Comparison of ENCODE assay signal across 11 cellular contexts in the genomic region with DNA sequence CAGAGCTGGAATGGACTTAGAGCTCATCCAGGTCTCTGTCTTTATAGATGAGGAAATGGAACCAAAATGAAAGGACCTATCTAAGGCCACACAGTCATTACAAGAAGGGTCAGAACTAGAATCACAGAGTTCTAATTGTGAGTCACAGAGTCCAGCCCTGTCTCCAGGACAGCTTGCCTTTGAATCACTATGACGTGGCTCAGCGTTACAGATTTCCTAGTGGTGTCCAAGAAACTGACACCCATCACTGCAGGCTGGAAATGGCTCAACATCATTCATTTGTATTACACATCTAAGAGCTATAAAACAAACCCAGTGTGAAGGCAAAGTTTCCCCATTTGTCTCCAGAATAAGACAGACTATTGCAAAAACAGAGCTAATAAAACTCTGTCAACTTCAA.
DNase-seq lines count a peak whose midpoint lies in the region; ATAC-seq, FAIRE-seq and TF ChIP-seq lines count a peak whose summit lies in the region.
"Had no signal": no experiment of that assay in that cellular context is flagged by ENCODE, and none has a peak within 500 bp of the region (broad histone marks: within the 10 kb centered on the region; RNA-seq: fewer than 3 reads in every experiment).

No MANE protein-coding gene starts in this region.

- TF ChIP-seq POLR2A in endothelial cell of umbilical vein (IDR thresholded peaks at IDR 0.05; ENCODE audit: low read depth, low read length), result no peak

- H3K27me3 ChIP-seq in endothelial cell of umbilical vein (ENCODE audit: control insufficient read depth in 2 of 2, insufficient read depth in 2 of 2, low read length in 2 of 2), result peaks cover 0 to 1% of the 10 kb centered on the region in 2 experiments

- FAIRE-seq in endothelial cell of umbilical vein (lab: Jason Lieb, UNC), result peak; percentile 67

- H3K4me3 ChIP-seq in endothelial cell of umbilical vein (replicated peaks in 1 of 3; ENCODE audit: insufficient read depth in 1 of 3, low read depth in 1 of 3, low read length in 3 of 3), result no peak overlapping the region
- H3K4me3 ChIP-seq: colonic mucosa had no signal

- H3K9ac ChIP-seq in endothelial cell of umbilical vein (replicated peaks; ENCODE audit: extremely low read depth, insufficient read depth, low read length), result no peak overlapping the region

- H2AFZ ChIP-seq in endothelial cell of umbilical vein (ENCODE audit: low read depth, low read length), result no peak overlapping the region

- peaks cover 6% of the 10 kb centered on the region for H3K9me3 Mint-ChIP-seq in osteocyte (ENCODE audit: unreplicated experiment)

- no peak overlapping the region for H3K4me3 Mint-ChIP-seq in osteocyte (ENCODE audit: unreplicated experiment)

- no peaks in the 10 kb centered on the region for H3K36me3 ChIP-seq in endothelial cell of umbilical vein (ENCODE audit: control insufficient read depth in 2 of 2, extremely low read depth in 1 of 2, insufficient read depth in 2 of 2, low read length in 2 of 2)
- H3K36me3 ChIP-seq: colonic mucosa had no signal

- dilution Hi-C loops in endothelial cell of umbilical vein (cut with MboI; ENCODE audit: extremely low pct_ligation_motif_present, low sequenced_read_pairs), result no loop called here

- POLR2A ChIA-PET in endothelial cell of umbilical vein (lab: Charles Lee), result no interaction called here

- peak overlapping the region; percentile 81 for H3K27ac Mint-ChIP-seq in osteocyte (ENCODE audit: unreplicated experiment)

- H3K36me3 Mint-ChIP-seq in osteocyte (ENCODE audit: unreplicated experiment), result no peaks in the 10 kb centered on the region

- BruUV-seq in endothelial cell of umbilical vein (replicated peaks; lab: Mats Ljungman, UMichigan), result no TSS peak

- no peak for TF ChIP-seq CTCF in endothelial cell of umbilical vein (IDR thresholded peaks at IDR 0.05; ENCODE audit: extremely low read depth in 1 of 2, insufficient read depth in 1 of 2, low read depth in 1 of 2, low read length in 2 of 2)
- TF ChIP-seq CTCF in osteocyte (IDR thresholded peaks at IDR 0.05), result peak; percentile 7

- H3K9me3 ChIP-seq in endothelial cell of umbilical vein (replicated peaks; ENCODE audit: control insufficient read depth, insufficient read depth, low read length), result no peaks in the 10 kb centered on the region
- H3K9me3 ChIP-seq: colonic mucosa had no signal

- H3K4me2 ChIP-seq in endothelial cell of umbilical vein (ENCODE audit: insufficient read depth, low read length), result no peak overlapping the region

- H3K4me1 Mint-ChIP-seq in osteocyte (ENCODE audit: unreplicated experiment), result peaks cover 53% of the 10 kb centered on the region

- no peaks in the 10 kb centered on the region for H3K79me2 ChIP-seq in endothelial cell of umbilical vein (ENCODE audit: control insufficient read depth, insufficient read depth, low read length)

- H4K20me1 ChIP-seq in endothelial cell of umbilical vein (replicated peaks; ENCODE audit: control insufficient read depth, extremely low read depth, insufficient read depth, low read length), result no peaks in the 10 kb centered on the region

- CTCF ChIA-PET in endothelial cell of umbilical vein (lab: Charles Lee), result interaction anchor here (0.7 to 1.8 kb wide), 11 partner anchors 8 to 322 kb away, joined by 3 to 6 read pairs (median 3); no protein-coding TSS in a partner anchor

- H3K9me1 ChIP-seq in endothelial cell of umbilical vein (replicated peaks; ENCODE audit: control insufficient read depth, extremely low read depth, insufficient read depth, low read length), result no peaks in the 10 kb centered on the region

- ATAC-seq in GM19023 (IDR thresholded peaks at IDR 0.05; ENCODE audit: unreplicated experiment) (no peak), HG02623 (IDR thresholded peaks at IDR 0.05; ENCODE audit: unreplicated experiment) (no peak)

- intact Hi-C loops in endothelial cell of umbilical vein (cut with micrococcal nuclease), result loop anchor here (5.0 kb wide), 1 partner anchor 119 kb away; no protein-coding TSS in a partner anchor

- DNase-seq in EH (ENCODE audit: low read depth) (peak; percentile 98), NCI-H226 (peak; percentile 95), endothelial cell of umbilical vein (ENCODE audit: low read depth, low spot score) (peak; percentile 70), osteocyte (ENCODE audit: extremely low spot score, unreplicated experiment) (no peak), GM19240 (ENCODE audit: insufficient read length, low spot score) (no peak), NCI-H2227 (lab: John Stamatoyannopoulos, UW; ENCODE audit: unreplicated experiment) (no peak)
- DNase-seq: activated T-cell treated with anti-CD3 and anti-CD28 coated beads, Interleukin-2, amount 50 U/mL, for 48 hours; colonic mucosa; NCI-H510A treated with DMSO at 0.1 percent for 48 hours had no signal

- peaks cover 8% of the 10 kb centered on the region for H3K4me1 ChIP-seq in endothelial cell of umbilical vein (ENCODE audit: control insufficient read depth, extremely low read depth, insufficient read depth, low read length)

- H3K27ac ChIP-seq in endothelial cell of umbilical vein (ENCODE audit: insufficient read depth, low read depth, low read length), result no peak overlapping the region
- H3K27ac ChIP-seq: colonic mucosa had no signal

- peaks cover 2% of the 10 kb centered on the region for H3K27me3 Mint-ChIP-seq in osteocyte (ENCODE audit: unreplicated experiment)

TF ChIP-seq in endothelial cell of umbilical vein, 7 proteins besides CTCF, POLR2A, EP300 and RAD21:
- TF ChIP-seq POLR2AphosphoS5 (IDR thresholded peaks at IDR 0.05; ENCODE audit: insufficient read depth, low read depth, low read length) (no peak), FOS (IDR thresholded peaks at IDR 0.05; ENCODE audit: borderline replicate concordance, insufficient read depth, low read length) (peak; percentile 89), GATA2 (IDR thresholded peaks at IDR 0.05; ENCODE audit: insufficient read depth, insufficient read length, low read depth, low read length) (no peak), JUN (IDR thresholded peaks at IDR 0.05; ENCODE audit: borderline replicate concordance, insufficient read depth, insufficient read length, low read depth) (peak; percentile 48)
TF ChIP-seq in endothelial cell of umbilical vein: peak in this region for 2.

Comparison
In these comparisons a context has a peak if more than half of its experiments do, and no peak if none do; other contexts are left out.
1. DNase-seq: peak in EH (single experiment), NCI-H226 (single experiment) and endothelial cell of umbilical vein (single experiment); none in osteocyte (single experiment), GM19240 (single experiment) and NCI-H2227 (single experiment).